16 cellular contexts compared by ENCODE assay signal in genomic region chr4:57401586-57401985, GRCh38.
DNase-seq lines count a peak whose midpoint lies in the region; ATAC-seq and TF ChIP-seq lines count a peak whose summit lies in the region.
"Had no signal": no experiment of that assay in that cellular context is flagged by ENCODE, and none has a peak within 500 bp of the region (broad histone marks: within the 10 kb centered on the region; RNA-seq: fewer than 3 reads in every experiment).

No MANE protein-coding gene starts in this region.

- no peak overlapping the region for H3K4me3 Mint-ChIP-seq in glutamatergic neuron (ENCODE audit: unreplicated experiment)
- H3K4me3 Mint-ChIP-seq: CD4-positive, alpha-beta memory T cell had no signal

- no peak for TF ChIP-seq EP300 in ovary (IDR thresholded peaks at IDR 0.05)

- H3K27ac Mint-ChIP-seq in glutamatergic neuron (ENCODE audit: unreplicated experiment), result no peak overlapping the region
- H3K27ac Mint-ChIP-seq: CD4-positive, alpha-beta memory T cell had no signal

- TF ChIP-seq POLR2A in ovary (IDR thresholded peaks at IDR 0.05), result no peak

- H3K36me3 Mint-ChIP-seq in glutamatergic neuron (ENCODE audit: unreplicated experiment), result no peaks in the 10 kb centered on the region
- H3K36me3 Mint-ChIP-seq: CD4-positive, alpha-beta memory T cell had no signal

- no peaks in the 10 kb centered on the region for H3K4me1 Mint-ChIP-seq in glutamatergic neuron (ENCODE audit: low read depth, unreplicated experiment)
- H3K4me1 Mint-ChIP-seq: CD4-positive, alpha-beta memory T cell had no signal

- H3K4me3 ChIP-seq in epithelial cell of esophagus (ENCODE audit: low read length), result no peak overlapping the region
- H3K4me3 ChIP-seq in ovary, result no peak overlapping the region
- H3K4me3 ChIP-seq: GM12878, GM23248 had no signal

- DNase-seq in EH (ENCODE audit: low read depth) (peak; percentile 14), EL (peak; percentile 19), epithelial cell of esophagus (ENCODE audit: low read depth) (peak; percentile 65), ovary (no peak), glutamatergic neuron (no peak)
- DNase-seq: C1 segment of cervical spinal cord; Caco-2; CD4-positive, alpha-beta memory T cell; DMS153; DMS79 treated with DMSO at 0.1 percent for 48 hours; GDM1; GM23248; H7; HCEC 1CT had no signal

- intact Hi-C loops in ovary (cut with DNase I), result no loop called here

- H3K9me3 ChIP-seq in ovary, result no peaks in the 10 kb centered on the region
- H3K9me3 ChIP-seq: Caco-2 had no signal

- no peak overlapping the region for H3K27ac ChIP-seq in ovary
- H3K27ac ChIP-seq: GM23248 had no signal

- no peaks in the 10 kb centered on the region for H3K4me1 ChIP-seq in ovary (ENCODE audit: insufficient read depth)
- H3K4me1 ChIP-seq: Caco-2 had no signal

- ATAC-seq in HG02571 (IDR thresholded peaks at IDR 0.05; ENCODE audit: unreplicated experiment), result no peak
- ATAC-seq: GM12878 had no signal

- H3K36me3 ChIP-seq in ovary, result no peaks in the 10 kb centered on the region

- TF ChIP-seq CTCF in epithelial cell of esophagus (IDR thresholded peaks at IDR 0.05; ENCODE audit: insufficient read depth, low read depth, low read length, missing control alignments), result no peak
- TF ChIP-seq CTCF in ovary (IDR thresholded peaks at IDR 0.05), result no peak
- TF ChIP-seq CTCF in glutamatergic neuron (IDR thresholded peaks at IDR 0.05; ENCODE audit: partially characterized antibody, unreplicated experiment), result no peak

- 82 to 90% (median 89%) methylated on average over 4 of the region's 4 CpGs for WGBS in ovary, 3 donors

- H3K27me3 ChIP-seq in ovary, result no peaks in the 10 kb centered on the region

- H3K9me3 Mint-ChIP-seq in glutamatergic neuron (ENCODE audit: unreplicated experiment), result no peaks in the 10 kb centered on the region

- peaks cover 1% of the 10 kb centered on the region for H3K27me3 Mint-ChIP-seq in glutamatergic neuron (ENCODE audit: unreplicated experiment)
- H3K27me3 Mint-ChIP-seq: CD4-positive, alpha-beta memory T cell had no signal

Comparison
In these comparisons a context has a peak if more than half of its experiments do, and no peak if none do; other contexts are left out.
1. DNase-seq: peak in EH (single experiment), EL (single experiment) and epithelial cell of esophagus (single experiment); none in ovary (0 of 5) and glutamatergic neuron (single experiment).